In genomic region chr16:89320717-89321501, GRCh38 we compare ENCODE assay signal across 8 cellular contexts.
DNase-seq lines count a peak whose midpoint lies in the region; TF ChIP-seq lines count a peak whose summit lies in the region.

No MANE protein-coding gene starts in this region.

- H3K4me1 Mint-ChIP-seq in activated CD4-positive, alpha-beta memory T cell treated with anti-CD3 and anti-CD28 coated beads, Interleukin-2, amount 10 ng/mL, durations not matched to agents 7 days and 5 days, result peaks cover 96% of the 10 kb centered on the region

- no peaks in the 10 kb centered on the region for H3K9me3 Mint-ChIP-seq in activated CD4-positive, alpha-beta memory T cell treated with anti-CD3 and anti-CD28 coated beads, Interleukin-2, amount 10 ng/mL, durations not matched to agents 7 days and 5 days

- H3K9ac ChIP-seq in smooth muscle cell (ENCODE audit: low read depth), result no peak overlapping the region

- intact Hi-C loops in A673 (cut with micrococcal nuclease; ENCODE audit: unreplicated experiment), result no loop called here

- H3K4me1 ChIP-seq in A673 (ENCODE audit: insufficient read depth, low read length, poor library complexity, severe bottlenecking) (peaks cover 95% of the 10 kb centered on the region), hepatocyte (ENCODE audit: insufficient read depth) (peaks cover 51% of the 10 kb centered on the region), smooth muscle cell (ENCODE audit: low read depth) (peaks cover 38% of the 10 kb centered on the region)

- BruUV-seq in A673 (replicated peaks; lab: Mats Ljungman, UMichigan), result no TSS peak

- H3K27me3 ChIP-seq in A673 (replicated peaks; ENCODE audit: insufficient read depth, low read depth, low read length, poor library complexity) (no peaks in the 10 kb centered on the region), hepatocyte (no peaks in the 10 kb centered on the region), smooth muscle cell (ENCODE audit: low read depth) (no peaks in the 10 kb centered on the region)

- CTCF ChIA-PET in A673 (lab: Charles Lee), result no interaction called here
- CTCF ChIA-PET in activated CD4-positive, alpha-beta memory T cell treated with anti-CD3 and anti-CD28 coated beads, Interleukin-2, amount 10 ng/mL, durations not matched to agents 7 days and 5 days (lab: Charles Lee), result no interaction called here

- peak overlapping the region; percentile 74 for H3K27ac Mint-ChIP-seq in activated CD4-positive, alpha-beta memory T cell treated with anti-CD3 and anti-CD28 coated beads, Interleukin-2, amount 10 ng/mL, durations not matched to agents 7 days and 5 days

- H3F3A ChIP-seq in smooth muscle cell (ENCODE audit: low read depth), result peaks cover 29% of the 10 kb centered on the region

- no peak for TF ChIP-seq CTCF in A673 (conservative IDR thresholded peaks at IDR 0.05; ENCODE audit: low read depth, low read length)
- TF ChIP-seq CTCF in hepatocyte (IDR thresholded peaks at IDR 0.05; ENCODE audit: poor library complexity), result no peak
- TF ChIP-seq CTCF in smooth muscle cell (IDR thresholded peaks at IDR 0.05; ENCODE audit: borderline replicate concordance, insufficient read depth, poor library complexity, severe bottlenecking), result no peak

- 60% methylated on average over 26 of the region's 33 CpGs for WGBS in hepatocyte (ENCODE audit: low lambda C conversion rate, missing lambda C conversion rate)
- 55% methylated on average over 27 of the region's 33 CpGs for WGBS in smooth muscle cell (ENCODE audit: low lambda C conversion rate)

- H4K20me1 ChIP-seq in hepatocyte (ENCODE audit: insufficient read depth, poor library complexity, severe bottlenecking), result peaks cover 98% of the 10 kb centered on the region
- peaks cover 98% of the 10 kb centered on the region for H4K20me1 ChIP-seq in smooth muscle cell (ENCODE audit: low read depth)

- peaks cover under 1% of the 10 kb centered on the region for H3K36me3 ChIP-seq in A673 (ENCODE audit: insufficient read depth, low read length, poor library complexity, severe bottlenecking)
- no peaks in the 10 kb centered on the region for H3K36me3 ChIP-seq in hepatocyte (replicated peaks; ENCODE audit: insufficient read depth, low read depth)
- no peaks in the 10 kb centered on the region for H3K36me3 ChIP-seq in smooth muscle cell (ENCODE audit: low read depth)

- H3K27me3 Mint-ChIP-seq in activated CD4-positive, alpha-beta memory T cell treated with anti-CD3 and anti-CD28 coated beads, Interleukin-2, amount 10 ng/mL, durations not matched to agents 7 days and 5 days, result no peaks in the 10 kb centered on the region

- H3K79me2 ChIP-seq in hepatocyte, result peaks cover 97% of the 10 kb centered on the region
- peaks cover 89% of the 10 kb centered on the region for H3K79me2 ChIP-seq in smooth muscle cell (ENCODE audit: low read depth)

- H3K9me2 ChIP-seq in hepatocyte (replicated peaks; ENCODE audit: insufficient read depth), result no peaks in the 10 kb centered on the region

- H3K4me2 ChIP-seq in hepatocyte, result peak overlapping the region; percentile 67
- H3K4me2 ChIP-seq in smooth muscle cell, result peak overlapping the region; percentile 78

- no peak overlapping the region for H3K4me3 ChIP-seq in A673 (ENCODE audit: low read depth, low read length, poor library complexity, severe bottlenecking)
- H3K4me3 ChIP-seq in hepatocyte, result no peak overlapping the region
- H3K4me3 ChIP-seq in smooth muscle cell, result no peak overlapping the region

- H2AFZ ChIP-seq in hepatocyte, result no peak overlapping the region
- H2AFZ ChIP-seq in smooth muscle cell (ENCODE audit: low read depth), result no peak overlapping the region

- DNase-seq in A673 (ENCODE audit: low spot score) (peak; percentile 52), HT-29 (ENCODE audit: low spot score) (peak; percentile 76), hepatocyte (ENCODE audit: low spot score) (peak; percentile 58), smooth muscle cell (lab: John Stamatoyannopoulos, UW; ENCODE audit: unreplicated experiment) (no peak), GM19240 (ENCODE audit: insufficient read length, low spot score) (no peak), RKO (ENCODE audit: low spot score) (no peak)
- no peak for DNase-seq in activated CD4-positive, alpha-beta memory T cell treated with anti-CD3 and anti-CD28 coated beads, Interleukin-2, amount 10 ng/mL, durations not matched to agents 7 days and 5 days
- DNase-seq in activated effector memory CD4-positive, alpha-beta T cell treated with anti-CD3 and anti-CD28 coated beads, Interleukin-2, amount 50 U/mL, for 16 hours, result no peak

- H3K36me3 Mint-ChIP-seq in activated CD4-positive, alpha-beta memory T cell treated with anti-CD3 and anti-CD28 coated beads, Interleukin-2, amount 10 ng/mL, durations not matched to agents 7 days and 5 days (ENCODE audit: low read depth), result peaks cover 54% of the 10 kb centered on the region

- H3K27ac ChIP-seq in A673 (ENCODE audit: low read depth, low read length, poor library complexity, severe bottlenecking) (peak overlapping the region; percentile 71), hepatocyte (peak overlapping the region; percentile 67), smooth muscle cell (ENCODE audit: low read depth) (peak overlapping the region; percentile 92)

- POLR2A ChIA-PET in A673 (lab: Charles Lee; ENCODE audit: low non-redundant PET), result no interaction called here
- POLR2A ChIA-PET in activated CD4-positive, alpha-beta memory T cell treated with anti-CD3 and anti-CD28 coated beads, Interleukin-2, amount 10 ng/mL, durations not matched to agents 7 days and 5 days (lab: Charles Lee), result interaction anchor here (2.2 kb wide), 1 partner anchor 187 kb away, joined by 8 read pairs; the partner anchor contains the start of gene SPG7

- no peaks in the 10 kb centered on the region for H3K9me3 ChIP-seq in A673 (ENCODE audit: low read depth, low read length, poor library complexity, severe bottlenecking)
- no peaks in the 10 kb centered on the region for H3K9me3 ChIP-seq in hepatocyte (ENCODE audit: low read depth)
- no peaks in the 10 kb centered on the region for H3K9me3 ChIP-seq in smooth muscle cell (replicated peaks; ENCODE audit: low read depth)

- no peak overlapping the region for H3K4me3 Mint-ChIP-seq in activated CD4-positive, alpha-beta memory T cell treated with anti-CD3 and anti-CD28 coated beads, Interleukin-2, amount 10 ng/mL, durations not matched to agents 7 days and 5 days

Comparison
In these comparisons a context has a peak if more than half of its experiments do, and no peak if none do; other contexts are left out.
1. DNase-seq: peak in A673 (single experiment), HT-29 (single experiment) and hepatocyte (single experiment); none in activated CD4-positive, alpha-beta memory T cell treated with anti-CD3 and anti-CD28 coated beads, Interleukin-2, amount 10 ng/mL, durations not matched to agents 7 days and 5 days (single experiment), smooth muscle cell (single experiment), activated effector memory CD4-positive, alpha-beta T cell treated with anti-CD3 and anti-CD28 coated beads, Interleukin-2, amount 50 U/mL, for 16 hours (single experiment), GM19240 (single experiment) and RKO (single experiment).
2. Peak in every context shown above with its lines, with median percentiles within 50 percentile points of each other: H3K27ac ChIP-seq.